ENCODE assay signal across 21 cellular contexts in the genomic region with DNA sequence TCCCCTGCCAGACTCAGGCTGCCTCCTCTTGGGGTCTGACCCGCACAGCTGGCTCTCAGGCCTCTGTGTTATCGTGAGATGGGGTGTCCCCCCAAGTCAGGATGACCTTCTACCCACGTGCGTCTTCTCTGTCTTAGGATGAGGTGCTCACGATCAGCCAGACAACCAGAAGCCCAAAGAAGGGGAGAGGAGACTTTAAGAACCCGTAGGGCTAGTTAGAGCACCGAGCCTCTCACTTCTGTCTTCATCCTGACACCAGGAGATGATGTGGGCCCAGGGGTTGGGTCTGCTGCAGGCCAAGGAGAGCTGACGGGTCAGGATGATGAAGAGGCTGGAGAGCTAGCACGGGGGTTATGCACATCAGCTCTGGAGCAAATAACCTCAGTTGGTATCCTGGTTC. TPM values are rescaled to one million over a fixed set of nuclear protein-coding genes. Genes with fewer than 3 reads are reported as not detected.
A peak's percentile ranks its signal among the peaks of the same experiment; 100 is the strongest.
DNase-seq lines count a peak whose midpoint lies in the region; ATAC-seq and TF ChIP-seq lines count a peak whose summit lies in the region.
"Had no signal": no experiment of that assay in that cellular context is flagged by ENCODE, and none has a peak within 500 bp of the region (broad histone marks: within the 10 kb centered on the region; RNA-seq: fewer than 3 reads in every experiment).

No MANE protein-coding gene starts in this region.

- H3K36me3 ChIP-seq in Peyer's patch = peaks cover 0 to 62% (median 0%) of the 10 kb centered on the region in 3 donors

- no peak for ATAC-seq in activated T-cell treated with anti-CD3 and anti-CD28 coated beads, Interleukin-2, amount 50 U/mL, for 72 hours (replicated peaks in 1 of 2)
- ATAC-seq in memory B cell (ENCODE audit: low read depth) = no peak
- no peak for ATAC-seq in stimulated activated naive B cell treated with anti-CD40 and anti-IgM and Interleukin-4, amounts not matched to agents 10 μg/mL and 1 μg/mL and 100 μg/mL, for 72 hours (replicated peaks)
- ATAC-seq in GM18861 (IDR thresholded peaks at IDR 0.05; ENCODE audit: unreplicated experiment) = no peak
- ATAC-seq in GM19452 (IDR thresholded peaks at IDR 0.05; ENCODE audit: unreplicated experiment) = no peak
- ATAC-seq: A549 had no signal

- H3K27me3 ChIP-seq in Peyer's patch = no peaks in the 10 kb centered on the region
- H3K27me3 ChIP-seq: MG63 had no signal

- H3K4me1 Mint-ChIP-seq in activated T-cell treated with anti-CD3 and anti-CD28 coated beads, Interleukin-2, amount 50 U/mL, for 72 hours (ENCODE audit: low read depth) = peaks cover 11% of the 10 kb centered on the region
- peaks cover 15% of the 10 kb centered on the region for H3K4me1 Mint-ChIP-seq in memory B cell
- H3K4me1 Mint-ChIP-seq in stimulated activated naive B cell treated with anti-CD40 and anti-IgM and Interleukin-4, amounts not matched to agents 10 μg/mL and 1 μg/mL and 100 μg/mL, for 72 hours = peaks cover 18 to 27% of the 10 kb centered on the region in 2 donors

- no peaks in the 10 kb centered on the region for H3K9me3 Mint-ChIP-seq in activated T-cell treated with anti-CD3 and anti-CD28 coated beads, Interleukin-2, amount 50 U/mL, for 72 hours
- H3K9me3 Mint-ChIP-seq in memory B cell = no peaks in the 10 kb centered on the region
- no peaks in the 10 kb centered on the region for H3K9me3 Mint-ChIP-seq in stimulated activated naive B cell treated with anti-CD40 and anti-IgM and Interleukin-4, amounts not matched to agents 10 μg/mL and 1 μg/mL and 100 μg/mL, for 72 hours
- H3K9me3 Mint-ChIP-seq: HFFc6 had no signal

- no peak for DNase-seq in activated T-cell treated with anti-CD3 and anti-CD28 coated beads, Interleukin-2, amount 50 U/mL, for 72 hours
- DNase-seq in activated T-cell treated with anti-CD3 and anti-CD28 coated beads for 4 hours (no peak), Peyer's patch (peak in 2 of 3 donors; percentile 20 to 32), memory B cell (ENCODE audit: low spot score in 2 of 2) (no peak)
- DNase-seq in stimulated activated naive B cell treated with anti-CD40 and anti-IgM and Interleukin-4, amounts not matched to agents 10 μg/mL and 1 μg/mL and 100 μg/mL, for 72 hours = no peak
- DNase-seq in stimulated activated CD4-positive, alpha-beta T cell treated with anti-CD3 and anti-CD28 coated beads, Interleukin-2, amount 100 ng/mL, for 24 hours = no peak
- DNase-seq: GF-D8, HFFc6, Karpas-422, MG63, NCI-H1092, NCI-H146, NCI-H2081, NCI-H510A treated with DMSO at 0.1 percent for 48 hours, NCI-H82, PC-9 had no signal

- no peak overlapping the region for H3K4me3 Mint-ChIP-seq in activated T-cell treated with anti-CD3 and anti-CD28 coated beads, Interleukin-2, amount 50 U/mL, for 72 hours
- H3K4me3 Mint-ChIP-seq in memory B cell = no peak overlapping the region
- no peak overlapping the region for H3K4me3 Mint-ChIP-seq in stimulated activated naive B cell treated with anti-CD40 and anti-IgM and Interleukin-4, amounts not matched to agents 10 μg/mL and 1 μg/mL and 100 μg/mL, for 72 hours
- H3K4me3 Mint-ChIP-seq: HFFc6 had no signal

- no peak for TF ChIP-seq CTCF in Peyer's patch (IDR thresholded peaks at IDR 0.05)

- no peak for TF ChIP-seq POLR2A in Peyer's patch (IDR thresholded peaks at IDR 0.05)

- H3K4me3 ChIP-seq in Peyer's patch = no peak overlapping the region
- H3K4me3 ChIP-seq: A549, MG63, PC-9 had no signal

- no peaks in the 10 kb centered on the region for H3K9me3 ChIP-seq in Peyer's patch
- H3K9me3 ChIP-seq: A549, MG63 had no signal

- H3K4me1 ChIP-seq in Peyer's patch = no peaks in the 10 kb centered on the region

- H3K36me3 Mint-ChIP-seq in activated T-cell treated with anti-CD3 and anti-CD28 coated beads, Interleukin-2, amount 50 U/mL, for 72 hours (ENCODE audit: insufficient read depth in 2 of 2) = peaks cover 0 to 3% of the 10 kb centered on the region in 2 donors
- H3K36me3 Mint-ChIP-seq in memory B cell = peaks cover 18% of the 10 kb centered on the region
- H3K36me3 Mint-ChIP-seq in stimulated activated naive B cell treated with anti-CD40 and anti-IgM and Interleukin-4, amounts not matched to agents 10 μg/mL and 1 μg/mL and 100 μg/mL, for 72 hours = peaks cover 25 to 37% of the 10 kb centered on the region in 2 donors

- no peaks in the 10 kb centered on the region for H3K27me3 Mint-ChIP-seq in activated T-cell treated with anti-CD3 and anti-CD28 coated beads, Interleukin-2, amount 50 U/mL, for 72 hours (ENCODE audit: low read depth)
- no peaks in the 10 kb centered on the region for H3K27me3 Mint-ChIP-seq in memory B cell
- no peaks in the 10 kb centered on the region for H3K27me3 Mint-ChIP-seq in stimulated activated naive B cell treated with anti-CD40 and anti-IgM and Interleukin-4, amounts not matched to agents 10 μg/mL and 1 μg/mL and 100 μg/mL, for 72 hours

- H3K27ac ChIP-seq in Peyer's patch = no peak overlapping the region
- H3K27ac ChIP-seq: A549, C4-2B, PC-9 had no signal

- H3K27ac Mint-ChIP-seq in activated T-cell treated with anti-CD3 and anti-CD28 coated beads, Interleukin-2, amount 50 U/mL, for 72 hours = peak overlapping the region; percentile 24
- H3K27ac Mint-ChIP-seq in memory B cell = peak overlapping the region; percentile 95
- H3K27ac Mint-ChIP-seq in stimulated activated naive B cell treated with anti-CD40 and anti-IgM and Interleukin-4, amounts not matched to agents 10 μg/mL and 1 μg/mL and 100 μg/mL, for 72 hours = peak overlapping the region; percentile 56
- H3K27ac Mint-ChIP-seq: HFFc6 had no signal

RNA-seq across cellular contexts. Expression of a gene that starts 21.0 kb away (rescaled TPM):
- 10 to 100 TPM; 58.4 to 83.6 TPM for total RNA-seq in activated T-cell treated with anti-CD3 and anti-CD28 coated beads, Interleukin-2, amount 50 U/mL, for 72 hours
- 10 to 100 TPM; 22.4 to 61.9 (median 33.2) TPM for total RNA-seq in Peyer's patch

RNA-seq across cellular contexts. Expression of a gene that starts 29.4 kb away (rescaled TPM):
- 1 to 10 TPM; 3.2 to 4.0 TPM for total RNA-seq in activated T-cell treated with anti-CD3 and anti-CD28 coated beads, Interleukin-2, amount 50 U/mL, for 72 hours
- 10 to 100 TPM; 12.4 to 38.0 (median 15.2) TPM for total RNA-seq in Peyer's patch
- total RNA-seq: H1 had no signal

RNA-seq across cellular contexts. Expression of a gene that starts 34.6 kb away (rescaled TPM):
- 10 to 100 TPM; 19.3 to 23.7 TPM for total RNA-seq in activated T-cell treated with anti-CD3 and anti-CD28 coated beads, Interleukin-2, amount 50 U/mL, for 72 hours
- 10 to 100 TPM; 28.1 to 49.4 (median 45.8) TPM for total RNA-seq in Peyer's patch

RNA-seq across cellular contexts. Expression of a gene that starts 34.8 kb away (rescaled TPM):
- 10 to 100 TPM; 26.8 to 31.8 TPM for total RNA-seq in activated T-cell treated with anti-CD3 and anti-CD28 coated beads, Interleukin-2, amount 50 U/mL, for 72 hours
- total RNA-seq in Peyer's patch = 100 to 1,000 TPM in 3 of 4 donors, 10 to 100 TPM in 1; 47.0 to 719 (median 473) TPM

Comparison
In these comparisons a context has a peak if more than half of its experiments do, and no peak if none do; other contexts are left out.
1. DNase-seq: peak in Peyer's patch (2 of 3); none in activated T-cell treated with anti-CD3 and anti-CD28 coated beads, Interleukin-2, amount 50 U/mL, for 72 hours (0 of 2), activated T-cell treated with anti-CD3 and anti-CD28 coated beads for 4 hours (single experiment), memory B cell (0 of 2), stimulated activated naive B cell treated with anti-CD40 and anti-IgM and Interleukin-4, amounts not matched to agents 10 μg/mL and 1 μg/mL and 100 μg/mL, for 72 hours (single experiment) and stimulated activated CD4-positive, alpha-beta T cell treated with anti-CD3 and anti-CD28 coated beads, Interleukin-2, amount 100 ng/mL, for 24 hours (0 of 2).
2. H3K27ac Mint-ChIP-seq: peak in every context shown above with its lines; median percentile 95 in memory B cell; 56 in stimulated activated naive B cell treated with anti-CD40 and anti-IgM and Interleukin-4, amounts not matched to agents 10 μg/mL and 1 μg/mL and 100 μg/mL, for 72 hours; 24 in activated T-cell treated with anti-CD3 and anti-CD28 coated beads, Interleukin-2, amount 50 U/mL, for 72 hours.